8 cellular contexts compared by ENCODE assay signal in genomic region chr9:69173891-69174644, GRCh38. TPM values are rescaled to one million over a fixed set of nuclear protein-coding genes. Genes with fewer than 3 reads are reported as not detected.
DNase-seq lines count a peak whose midpoint lies in the region; ATAC-seq and TF ChIP-seq lines count a peak whose summit lies in the region.

Gene TJP2, plus strand, starts transcription at chr9:69174277. Its CDS starts 96 bp downstream, at chr9:69174373.

- no peaks in the 10 kb centered on the region for H3K9me3 Mint-ChIP-seq in IgD-negative memory B cell

- 1% methylated on average over 53 to 86 of the region's 95 CpGs for WGBS in lower leg skin, 2 donors

- peak within 1 kb of the TSS; percentile 79 to 89 (median 88) for H3K4me3 Mint-ChIP-seq in IgD-negative memory B cell

- no peaks in the 10 kb centered on the region for H3K36me3 Mint-ChIP-seq in IgD-negative memory B cell

- H3K4me1 Mint-ChIP-seq in IgD-negative memory B cell = peaks cover 12 to 33% (median 20%) of the 10 kb centered on the region in 3 donors

- DNase-seq in GM03348 (ENCODE audit: low spot score) (peak; percentile 79), ecto neural progenitor cell (ENCODE audit: low spot score) (peak; percentile 86), lower leg skin (ENCODE audit: low spot score in 2 of 2) (peak; percentile 38 to 92), SHP77 (lab: John Stamatoyannopoulos, UW) (no peak)
- peak; percentile 57 for DNase-seq in activated CD4-positive, alpha-beta T cell treated with anti-CD3 and anti-CD28 coated beads for 48 hours
- DNase-seq in stimulated activated CD8-positive, alpha-beta memory T cell treated with anti-CD3 and anti-CD28 coated beads, Interleukin-15, amount 100 ng/mL, for 24 hours (ENCODE audit: low read depth) = peak; percentile 13

- no peak for TF ChIP-seq POLR2A in lower leg skin (IDR thresholded peaks at IDR 0.05)

- peak; percentile 36 for ATAC-seq in GM21529 (IDR thresholded peaks at IDR 0.05; ENCODE audit: unreplicated experiment)

- H3K27ac Mint-ChIP-seq in IgD-negative memory B cell = no peak within 1 kb of the TSS

- intact Hi-C loops in lower leg skin (cut with DNase I; ENCODE audit: low total_unique reads) = loop anchor here (10.0 kb wide), 1 partner anchor 49 kb away; no protein-coding TSS in a partner anchor

- TF ChIP-seq CTCF in lower leg skin (IDR thresholded peaks at IDR 0.05) = no peak

- H3K4me3 ChIP-seq in lower leg skin (ENCODE audit: low read depth, poor library complexity, severe bottlenecking) = peak within 1 kb of the TSS; percentile 50

- peaks cover 32% of the 10 kb centered on the region for H3K27me3 Mint-ChIP-seq in IgD-negative memory B cell

RNA-seq across cellular contexts. Expression of gene TJP2, which starts in this region (rescaled TPM):
- polyA plus RNA-seq in IgD-negative memory B cell = 0.81 TPM
- total RNA-seq in lower leg skin = 100 to 1,000 TPM; 137 to 191 (median 167) TPM

Comparison
In these comparisons a context has a peak if more than half of its experiments do, and no peak if none do; other contexts are left out.
1. DNase-seq: peak in GM03348 (single experiment), activated CD4-positive, alpha-beta T cell treated with anti-CD3 and anti-CD28 coated beads for 48 hours (single experiment), ecto neural progenitor cell (single experiment), lower leg skin (2 of 2) and stimulated activated CD8-positive, alpha-beta memory T cell treated with anti-CD3 and anti-CD28 coated beads, Interleukin-15, amount 100 ng/mL, for 24 hours (single experiment); none in SHP77 (0 of 2).